Comparison of ENCODE assay signal across 27 cellular contexts in the genomic region with DNA sequence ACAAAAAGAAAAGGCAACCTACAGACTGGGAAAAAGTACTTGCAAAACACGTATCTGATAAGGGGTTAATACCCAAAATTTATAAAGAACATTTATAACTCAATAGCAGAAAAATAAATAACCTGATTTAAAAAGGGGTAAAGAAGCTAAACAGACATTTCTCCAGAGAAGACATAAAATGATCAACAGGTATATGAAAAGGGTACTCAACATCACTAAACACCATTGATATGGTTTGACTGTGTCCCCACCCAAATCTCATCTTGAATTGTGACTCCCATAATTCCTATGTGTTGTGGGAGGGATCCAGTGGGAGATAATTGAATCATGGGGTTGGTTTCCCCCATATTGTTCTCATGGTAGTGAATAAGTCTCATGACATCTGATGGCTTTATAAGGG.
DNase-seq lines count a peak whose midpoint lies in the region; TF ChIP-seq lines count a peak whose summit lies in the region.
"Had no signal": no experiment of that assay in that cellular context is flagged by ENCODE, and none has a peak within 500 bp of the region (broad histone marks: within the 10 kb centered on the region; RNA-seq: fewer than 3 reads in every experiment).

No MANE protein-coding gene starts in this region.

- H3K27ac ChIP-seq in HEK293 (ENCODE audit: extremely low read depth, low read depth, low read length) = no peak overlapping the region
- H3K27ac ChIP-seq: 22Rv1; A549; BLaER1; BLaER1 treated with 17β-estradiol and CSF1 and Interleukin-3, amounts not matched to agents 10 nM and 100 nM; C4-2B had no signal

- POLR2A ChIA-PET in HEK293 (lab: Yijun Ruan, JAX) = no interaction called here

- H3K4me3 ChIP-seq in HEK293 (ENCODE audit: low read depth, low read length) = no peak overlapping the region
- H3K4me3 ChIP-seq: A549; BLaER1; BLaER1 treated with 17β-estradiol and CSF1 and Interleukin-3, amounts not matched to agents 10 nM and 100 nM had no signal

- no peaks in the 10 kb centered on the region for H3K36me3 ChIP-seq in HEK293 (ENCODE audit: control insufficient read depth in 2 of 2, insufficient read depth in 1 of 2, low read length in 2 of 2)
- H3K36me3 ChIP-seq: BE2C; BLaER1; BLaER1 treated with 17β-estradiol and CSF1 and Interleukin-3, amounts not matched to agents 10 nM and 100 nM had no signal

- CTCF ChIA-PET in HEK293 (lab: Yijun Ruan, JAX) = interaction anchor here (1.0 kb wide), 1 partner anchor 142 kb away, joined by 4 read pairs; no protein-coding TSS in a partner anchor

- TF ChIP-seq CTCF in HEK293 (tag by site-specific recombination; IDR thresholded peaks at IDR 0.05) = no peak

- no peaks in the 10 kb centered on the region for H3K4me1 ChIP-seq in HEK293 (ENCODE audit: control insufficient read depth, insufficient read depth, low read length)
- H3K4me1 ChIP-seq: A549, BE2C, Caco-2 had no signal

- H3K9me3 ChIP-seq in HEK293 (ENCODE audit: control insufficient read depth, insufficient read depth, low read depth, low read length) = no peaks in the 10 kb centered on the region
- H3K9me3 ChIP-seq: A549; BE2C; BLaER1; BLaER1 treated with 17β-estradiol and CSF1 and Interleukin-3, amounts not matched to agents 10 nM and 100 nM had no signal

- DNase-seq in hypothalamus (lab: John Stamatoyannopoulos, UW) = no peak
- DNase-seq: 8988T; ACHN; AML-193; BE2C; C1 segment of cervical spinal cord; Caco-2; Calu3; CD4-positive, alpha-beta memory T cell; CD4-positive, alpha-beta T cell; CD4-positive, CD25-positive, alpha-beta regulatory T cell; CD8-positive, alpha-beta memory T cell; CD8-positive, alpha-beta T cell; COR-L47; DMS 273 treated with DMSO at 0.1 percent for 48 hours; DMS153; DMS53; DMS79; DMS79 treated with DMSO at 0.1 percent for 48 hours; DND-41; EL had no signal

TF ChIP-seq in HEK293, 187 proteins besides CTCF, POLR2A, EP300 and RAD21:
- TF ChIP-seq ZNF24 (tag by site-specific recombination; IDR thresholded peaks at IDR 0.05) = no peak
- no peak for TF ChIP-seq ZNF747 (tag by site-specific recombination; IDR thresholded peaks at IDR 0.05)
- no peak for TF ChIP-seq GLI2 (tag by site-specific recombination; IDR thresholded peaks at IDR 0.05; ENCODE audit: borderline replicate concordance, low read depth)
- TF ChIP-seq GLIS2 (tag by site-specific recombination; IDR thresholded peaks at IDR 0.05) = no peak
- TF ChIP-seq SCRT2 (tag by site-specific recombination; IDR thresholded peaks at IDR 0.05) = peak; percentile 88
- TF ChIP-seq SCRT1 (tag by site-specific recombination; IDR thresholded peaks at IDR 0.05; ENCODE audit: borderline replicate concordance) = peak; percentile 67; the same call in 1 of the 2 replicates
- TF ChIP-seq FEZF1 (tag by site-specific recombination; IDR thresholded peaks at IDR 0.05) = no peak
- TF ChIP-seq WT1 (tag by site-specific recombination; IDR thresholded peaks at IDR 0.05) = no peak
- TF ChIP-seq ZNF248 (tag by site-specific recombination; IDR thresholded peaks at IDR 0.05) = no peak
TF ChIP-seq in HEK293: peak in this region for 2.
